26 cellular contexts compared by ENCODE assay signal in genomic region chr9:96771124-96771523, GRCh38.
"Had no signal": no experiment of that assay in that cellular context is flagged by ENCODE, and none has a peak within 500 bp of the region (broad histone marks: within the 10 kb centered on the region; RNA-seq: fewer than 3 reads in every experiment).

No MANE protein-coding gene starts in this region.

- H2AFZ ChIP-seq: neural progenitor cell, parathyroid adenoma had no signal

- ATAC-seq: effector memory CD8-positive, alpha-beta T cell; left ventricle myocardium superior; mucosa of descending colon; naive thymus-derived CD4-positive, alpha-beta T cell; right lobe of liver; stimulated activated naive CD8-positive, alpha-beta T cell treated with anti-CD3 and anti-CD28 coated beads, Interleukin-15, amount 100 ng/mL, for 72 hours had no signal

- H3K4me1 ChIP-seq: neural progenitor cell, parathyroid adenoma, right lobe of liver, thyroid gland, vagina had no signal

- H3K4me3 Mint-ChIP-seq: effector memory CD8-positive, alpha-beta T cell; mesothelial cell of epicardium; naive thymus-derived CD4-positive, alpha-beta T cell; nephron; neural progenitor cell; stimulated activated naive CD8-positive, alpha-beta T cell treated with anti-CD3 and anti-CD28 coated beads, Interleukin-15, amount 100 ng/mL, for 72 hours had no signal

- H3K27me3 ChIP-seq: neural progenitor cell, right lobe of liver, thyroid gland, vagina had no signal

- H3K27ac Mint-ChIP-seq: effector memory CD8-positive, alpha-beta T cell; mesothelial cell of epicardium; naive thymus-derived CD4-positive, alpha-beta T cell; nephron; neural progenitor cell; progenitor cell of endocrine pancreas; stimulated activated naive CD8-positive, alpha-beta T cell treated with anti-CD3 and anti-CD28 coated beads, Interleukin-15, amount 100 ng/mL, for 72 hours had no signal

- H3K9me3 Mint-ChIP-seq: effector memory CD8-positive, alpha-beta T cell had no signal

- H3K4me3 ChIP-seq: coronary artery, lung, mucosa of descending colon, neural progenitor cell, right lobe of liver, smooth muscle cell, thyroid gland, vagina had no signal

- H3K4me2 ChIP-seq: neural progenitor cell, smooth muscle cell had no signal

- H3K9ac ChIP-seq: neural progenitor cell, parathyroid adenoma had no signal

- FAIRE-seq: frontal cortex, keratinocyte had no signal

- H3K79me2 ChIP-seq: parathyroid adenoma had no signal

- DNase-seq: dermis blood vessel endothelial cell; effector memory CD8-positive, alpha-beta T cell; left ventricle myocardium superior; mesenchymal stem cell; mucosa of descending colon; naive thymus-derived CD4-positive, alpha-beta T cell; right lobe of liver; stimulated activated CD4-positive, alpha-beta T cell treated with anti-CD3 and anti-CD28 coated beads, Interleukin-12 subunit alpha, Interleukin-12 subunit beta, amount 100 ng/mL, for 4 hours; stimulated activated CD4-positive, alpha-beta T cell treated with anti-CD3 and anti-CD28 coated beads, Interleukin-1b, Interleukin-23, amount 100 ng/mL, for 48 hours; stimulated activated CD4-positive, alpha-beta T cell treated with anti-CD3 and anti-CD28 coated beads, Interleukin-4, amount 100 ng/mL, for 1 hour; stimulated activated CD8-positive, alpha-beta memory T cell treated with anti-CD3 and anti-CD28 coated beads, Interleukin-4, amount 100 ng/mL, for 48 hours; stimulated activated naive CD4-positive, alpha-beta T cell; stimulated activated naive CD8-positive, alpha-beta T cell treated with anti-CD3 and anti-CD28 coated beads, Interleukin-15, amount 100 ng/mL, for 72 hours; thyroid gland; trophoblast cell had no signal

- H3K9me3 ChIP-seq: thyroid gland had no signal

- H3K4me1 Mint-ChIP-seq: mesothelial cell of epicardium, nephron, neural progenitor cell had no signal

- H3K27ac ChIP-seq: coronary artery, neural progenitor cell, parathyroid adenoma, right lobe of liver, thyroid gland, vagina had no signal

- H3K27me3 Mint-ChIP-seq: effector memory CD8-positive, alpha-beta T cell; naive thymus-derived CD4-positive, alpha-beta T cell; progenitor cell of endocrine pancreas; stimulated activated naive CD8-positive, alpha-beta T cell treated with anti-CD3 and anti-CD28 coated beads, Interleukin-15, amount 100 ng/mL, for 72 hours had no signal
